ENCODE assay signal across 8 cellular contexts in genomic region chr6:4775591-4776492, GRCh38. TPM values are rescaled to one million over a fixed set of nuclear protein-coding genes. Genes with fewer than 3 reads are reported as not detected.
DNase-seq lines count a peak whose midpoint lies in the region; ATAC-seq, FAIRE-seq and TF ChIP-seq lines count a peak whose summit lies in the region.

A gene with protein sequence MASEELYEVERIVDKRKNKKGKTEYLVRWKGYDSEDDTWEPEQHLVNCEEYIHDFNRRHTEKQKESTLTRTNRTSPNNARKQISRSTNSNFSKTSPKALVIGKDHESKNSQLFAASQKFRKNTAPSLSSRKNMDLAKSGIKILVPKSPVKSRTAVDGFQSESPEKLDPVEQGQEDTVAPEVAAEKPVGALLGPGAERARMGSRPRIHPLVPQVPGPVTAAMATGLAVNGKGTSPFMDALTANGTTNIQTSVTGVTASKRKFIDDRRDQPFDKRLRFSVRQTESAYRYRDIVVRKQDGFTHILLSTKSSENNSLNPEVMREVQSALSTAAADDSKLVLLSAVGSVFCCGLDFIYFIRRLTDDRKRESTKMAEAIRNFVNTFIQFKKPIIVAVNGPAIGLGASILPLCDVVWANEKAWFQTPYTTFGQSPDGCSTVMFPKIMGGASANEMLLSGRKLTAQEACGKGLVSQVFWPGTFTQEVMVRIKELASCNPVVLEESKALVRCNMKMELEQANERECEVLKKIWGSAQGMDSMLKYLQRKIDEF (plus strand): TSS chr6:4776404. CDS start chr6:4776784, 380 bp downstream.

- H3K79me2 ChIP-seq in keratinocyte (ENCODE audit: control insufficient read depth, insufficient read depth, low read length): peaks cover 36% of the 10 kb centered on the region

- H3K4me3 ChIP-seq in AG04450 (ENCODE audit: low read depth, low read length) (peak within 1 kb of the TSS; percentile 71), keratinocyte (ENCODE audit: control insufficient read depth in 2 of 3, extremely low read depth in 1 of 3, insufficient read depth in 2 of 3, low read depth in 1 of 3, low read length in 3 of 3) (peak within 1 kb of the TSS; percentile 58 to 84 (median 70))

- TF ChIP-seq POLR2A in GM18951 (IDR thresholded peaks at IDR 0.05; ENCODE audit: extremely low read depth, insufficient read depth, insufficient read length): peak; percentile 65

- TF ChIP-seq CTCF in AG04450 (IDR thresholded peaks at IDR 0.05; ENCODE audit: low read depth, low read length) (0 out of 2 replicates have a peak, but pooled peaks have one; percentile 2), keratinocyte (optimal IDR thresholded peaks at IDR 0.05 in 1 of 3, IDR thresholded peaks at IDR 0.05 in 1 of 3, conservative IDR thresholded peaks at IDR 0.05 in 1 of 3; ENCODE audit: extremely low read depth in 1 of 3, insufficient read depth in 2 of 3, low read length in 3 of 3) (peak in 2 of 3 experiments; percentile 40 to 43)

- H3K4me2 ChIP-seq in keratinocyte (ENCODE audit: control insufficient read depth, extremely low read depth, insufficient read depth, low read depth, low read length): peak within 1 kb of the TSS; percentile 90

- in situ Hi-C loops in GM18951 (cut with MboI; ENCODE audit: low sequenced_read_pairs, unreplicated experiment): no loop called here

- peak within 1 kb of the TSS; percentile 77 for H2AFZ ChIP-seq in keratinocyte (ENCODE audit: control insufficient read depth, low read length)

- H3K27ac ChIP-seq in AG04450 (ENCODE audit: low read depth, low read length): peak within 1 kb of the TSS; percentile 31
- H3K27ac ChIP-seq in keratinocyte (ENCODE audit: control insufficient read depth, insufficient read depth, low read length): peak within 1 kb of the TSS; percentile 78

- FAIRE-seq in keratinocyte (lab: Jason Lieb, UNC): no peak

- H3K9me1 ChIP-seq in keratinocyte (ENCODE audit: control insufficient read depth, extremely low read depth, insufficient read depth, low read length): no peaks in the 10 kb centered on the region

- H3K9ac ChIP-seq in keratinocyte (ENCODE audit: control insufficient read depth, extremely low read depth, insufficient read depth, low read length): peak within 1 kb of the TSS; percentile 81

- H3K27me3 ChIP-seq in AG04450 (ENCODE audit: control insufficient read depth, insufficient read depth, low read length) (peaks cover 27% of the 10 kb centered on the region), keratinocyte (ENCODE audit: control insufficient read depth, extremely low read depth, insufficient read depth, low read length) (no peaks in the 10 kb centered on the region)

- H3K9me3 ChIP-seq in AG04450 (ENCODE audit: control insufficient read depth, insufficient read depth, low read length) (no peaks in the 10 kb centered on the region; the same call in 1 of the 2 replicates), keratinocyte (ENCODE audit: control insufficient read depth, low read depth, low read length) (peaks cover 2% of the 10 kb centered on the region)

- H3K36me3 ChIP-seq in keratinocyte (ENCODE audit: control insufficient read depth in 2 of 2, extremely low read depth in 1 of 2, insufficient read depth in 2 of 2, low read length in 2 of 2): no peaks in the 10 kb centered on the region

- DNase-seq in AG04450 (ENCODE audit: low read depth, low spot score) (peak; percentile 51), NCI-H226 (peak; percentile 75), keratinocyte (ENCODE audit: low read depth, low spot score) (no peak)
- peak; percentile 73 to 88 (median 82) for DNase-seq in activated CD4-positive, CD25-positive, alpha-beta regulatory T cell (lab: John Stamatoyannopoulos, UW)
- DNase-seq in central memory CD4-positive, alpha-beta T cell: peak; percentile 89
- DNase-seq in stimulated activated CD4-positive, alpha-beta T cell treated with anti-CD3 and anti-CD28 coated beads, Interleukin-12 subunit alpha, Interleukin-12 subunit beta, amount 100 ng/mL, for 48 hours (ENCODE audit: low read depth in 2 of 3, low spot score in 1 of 3): peak; percentile 71 to 83 (median 71)

- peaks cover 4% of the 10 kb centered on the region for H4K20me1 ChIP-seq in keratinocyte (ENCODE audit: control insufficient read depth, extremely low read depth, insufficient read depth, low read length)

- peak; percentile 70 for ATAC-seq in HG03175 (IDR thresholded peaks at IDR 0.05; ENCODE audit: unreplicated experiment)

- POLR2A ChIA-PET in AG04450 (lab: Yijun Ruan, JAX): interaction anchor here (0.6 to 1.0 kb wide), 3 partner anchors 128 to 423 kb away, joined by 3 read pairs; no protein-coding TSS in a partner anchor

- dilution Hi-C loops in keratinocyte (cut with MboI; ENCODE audit: extremely low pct_ligation_motif_present, low sequenced_read_pairs): no loop called here

- H3K4me1 ChIP-seq in keratinocyte (ENCODE audit: control insufficient read depth, extremely low read depth, insufficient read depth, low read length): peaks cover 3% of the 10 kb centered on the region

- CTCF ChIA-PET in AG04450 (lab: Charles Lee): interaction anchor here (0.6 kb wide), 2 partner anchors 168 to 462 kb away, joined by 3 read pairs; no protein-coding TSS in a partner anchor

RNA-seq across cellular contexts. Expression of the gene that starts here (rescaled TPM):
- polyA plus RNA-seq in AG04450 (2011; rRNA removed) (21.8 and 26.6 TPM in 2 replicates), keratinocyte (37.1 to 48.0 TPM (median 42.6 TPM) in 3 replicates)
- polyA minus RNA-seq in AG04450 (2011; rRNA and poly(A)+ RNA removed): 73.7 and 77.5 TPM in 2 replicates
- polyA plus RNA-seq in keratinocyte (2011; ENCODE audit: low read depth): 62.9 TPM
- polyA plus RNA-seq in keratinocyte (2011; cell fraction: cytosol; rRNA removed): 36.8 and 57.4 TPM in 2 replicates
- polyA plus RNA-seq in keratinocyte (2011; cell fraction: nucleus; rRNA removed): 53.4 and 60.3 TPM in 2 replicates
- 30.4 and 42.8 TPM in 2 replicates for polyA plus RNA-seq in keratinocyte (2012; ENCODE audit: low replicate concordance)
- polyA minus RNA-seq in keratinocyte: 34.7 to 78.3 TPM (median 68.1 TPM) in 3 replicates
- 49.5 TPM for polyA minus RNA-seq in keratinocyte (2011; cell fraction: cytosol; rRNA and poly(A)+ RNA removed)
- 31.5 and 54.2 TPM in 2 replicates for polyA minus RNA-seq in keratinocyte (2011; cell fraction: nucleus; rRNA and poly(A)+ RNA removed)
